9 cellular contexts compared by ENCODE assay signal in genomic region chr7:2175514-2175913, GRCh38. TPM values are rescaled to one million over a fixed set of nuclear protein-coding genes. Genes with fewer than 3 reads are reported as not detected.
A peak's percentile ranks its signal among the peaks of the same experiment; 100 is the strongest.
DNase-seq lines count a peak whose midpoint lies in the region; ATAC-seq and TF ChIP-seq lines count a peak whose summit lies in the region.
"Had no signal": no experiment of that assay in that cellular context is flagged by ENCODE, and none has a peak within 500 bp of the region (broad histone marks: within the 10 kb centered on the region; RNA-seq: fewer than 3 reads in every experiment).

No MANE protein-coding gene starts in this region.

- DNase-seq in HK-2 (ENCODE audit: unreplicated experiment) (peak; percentile 64), brain pericyte (ENCODE audit: low read depth, low spot score) (peak; percentile 76), iPS-NIHi11 (ENCODE audit: low spot score) (peak; percentile 67), upper lobe of left lung (peak in 1 of 2 donors; percentile 65), NCI-H2196 (lab: John Stamatoyannopoulos, UW; ENCODE audit: unreplicated experiment) (no peak)
- DNase-seq: stimulated activated naive B cell treated with anti-CD40 and anti-IgM and Interleukin-4, amounts not matched to agents 10 μg/mL and 1 μg/mL and 100 μg/mL, for 72 hours had no signal

- no peak for TF ChIP-seq EP300 in upper lobe of left lung (IDR thresholded peaks at IDR 0.05)

- peaks cover 14 to 44% (median 35%) of the 10 kb centered on the region in 4 donors for H3K4me1 ChIP-seq in upper lobe of left lung

- ATAC-seq in upper lobe of left lung (ENCODE audit: low FRiP score in 2 of 2) (peak; percentile 69 to 86), GM18502 (IDR thresholded peaks at IDR 0.05; ENCODE audit: poor library complexity, unreplicated experiment) (no peak), HG02571 (IDR thresholded peaks at IDR 0.05; ENCODE audit: unreplicated experiment) (no peak)
- ATAC-seq: stimulated activated naive B cell treated with anti-CD40 and anti-IgM and Interleukin-4, amounts not matched to agents 10 μg/mL and 1 μg/mL and 100 μg/mL, for 72 hours had no signal

- no peak for TF ChIP-seq POLR2A in upper lobe of left lung (IDR thresholded peaks at IDR 0.05)

- 12 to 16% methylated on average over 2 of the region's 2 CpGs for WGBS in upper lobe of left lung, 2 donors

- H3K4me3 ChIP-seq in upper lobe of left lung: no peak overlapping the region

- peaks cover 0 to 6% (median 2%) of the 10 kb centered on the region in 4 donors for H3K36me3 ChIP-seq in upper lobe of left lung
- H3K36me3 ChIP-seq: neutrophil had no signal

- no peak for TF ChIP-seq CTCF in upper lobe of left lung (IDR thresholded peaks at IDR 0.05)

- H3K9me3 ChIP-seq in upper lobe of left lung: no peaks in the 10 kb centered on the region
- H3K9me3 ChIP-seq: neutrophil had no signal

- H3K27ac ChIP-seq in upper lobe of left lung: peak overlapping the region in 1 of 4 donors; percentile 4
- H3K27ac ChIP-seq: neutrophil had no signal

- no peaks in the 10 kb centered on the region for H3K27me3 ChIP-seq in upper lobe of left lung
- H3K27me3 ChIP-seq: neutrophil had no signal

RNA-seq across cellular contexts. Expression of gene MAD1L1, which starts 57.2 kb away (rescaled TPM):
- 100 to 1,000 TPM in 2 of 6 donors, 10 to 100 TPM in 4; 40.6 to 364 (median 65.6) TPM for total RNA-seq in upper lobe of left lung

Comparison
In these comparisons a context has a peak if more than half of its experiments do, and no peak if none do; other contexts are left out.
1. ATAC-seq: peak in upper lobe of left lung (2 of 2); none in GM18502 (single experiment) and HG02571 (single experiment).